Comparison of ENCODE assay signal across 15 cellular contexts in the genomic region with DNA sequence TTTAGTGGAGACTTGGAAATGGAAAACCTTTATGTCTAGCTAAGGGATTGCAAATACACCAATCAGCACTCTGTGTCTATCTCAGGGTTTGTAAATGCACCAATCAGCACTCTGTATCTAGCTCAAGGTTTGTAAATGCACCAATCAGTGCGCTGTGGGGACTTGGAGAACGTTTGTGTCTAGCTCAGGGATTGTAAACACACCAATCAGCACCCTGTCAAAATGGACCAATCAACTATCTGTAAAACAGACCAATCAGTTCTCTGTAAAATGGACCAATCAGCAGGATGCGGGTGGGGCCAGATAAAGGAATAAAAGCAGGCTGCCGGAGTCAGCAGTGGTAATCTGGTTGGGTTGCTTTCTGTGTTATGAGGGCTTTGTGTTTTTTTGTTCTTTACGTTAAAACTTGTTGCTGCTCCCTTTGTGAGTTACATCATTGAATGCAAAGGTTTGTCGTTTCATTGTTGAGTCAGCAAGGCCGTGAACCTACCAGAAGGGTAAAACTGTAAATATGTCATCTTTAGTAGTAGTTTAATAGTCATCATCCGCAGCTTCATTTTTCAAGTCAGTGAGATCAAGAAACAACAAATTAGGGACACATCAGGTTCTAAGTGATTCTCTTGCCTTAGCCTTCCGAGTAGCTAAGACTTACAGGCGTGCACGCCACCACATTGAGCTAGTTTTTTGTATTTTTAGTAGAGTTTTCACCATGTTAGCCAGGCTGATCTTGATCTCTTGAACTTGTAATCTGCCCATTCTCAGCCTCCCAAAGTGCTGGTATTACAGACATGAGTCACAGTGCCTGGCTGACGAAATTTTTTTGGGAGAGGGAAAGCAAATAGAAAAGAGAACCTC. TPM values are rescaled to one million over a fixed set of nuclear protein-coding genes. Genes with fewer than 3 reads are reported as not detected.
DNase-seq lines count a peak whose midpoint lies in the region; ATAC-seq and TF ChIP-seq lines count a peak whose summit lies in the region.
"Had no signal": no experiment of that assay in that cellular context is flagged by ENCODE, and none has a peak within 500 bp of the region (broad histone marks: within the 10 kb centered on the region; RNA-seq: fewer than 3 reads in every experiment).

No MANE protein-coding gene starts in this region.

- TF ChIP-seq CTCF in HEK293 (tag by site-specific recombination; IDR thresholded peaks at IDR 0.05) (no peak), WTC11 (IDR thresholded peaks at IDR 0.05) (no peak), esophagus squamous epithelium (IDR thresholded peaks at IDR 0.05) (no peak), testis (IDR thresholded peaks at IDR 0.05) (no peak), endothelial cell (IDR thresholded peaks at IDR 0.05; ENCODE audit: unreplicated experiment) (no peak)

- H3K36me3 Mint-ChIP-seq in WTC11 (no peaks in the 10 kb centered on the region; the same call in 1 of the 2 replicates), endothelial cell (ENCODE audit: low read depth, unreplicated experiment) (no peaks in the 10 kb centered on the region)
- H3K36me3 Mint-ChIP-seq: CD8-positive, alpha-beta T cell had no signal

- ATAC-seq in WTC11 (no peak), HG03565 (IDR thresholded peaks at IDR 0.05; ENCODE audit: unreplicated experiment) (no peak), GM18505 (IDR thresholded peaks at IDR 0.05; ENCODE audit: unreplicated experiment) (no peak)
- ATAC-seq: CD8-positive, alpha-beta T cell; Panc1 had no signal

- H3K4me1 ChIP-seq in HEK293 (ENCODE audit: control insufficient read depth, insufficient read depth, low read length) (no peaks in the 10 kb centered on the region), esophagus squamous epithelium (peaks cover 0 to 7% (median 0%) of the 10 kb centered on the region in 3 donors), testis (peaks cover 8% of the 10 kb centered on the region)

- intact Hi-C loops in esophagus squamous epithelium (cut with DNase I) (no loop called here), testis (cut with DNase I; ENCODE audit: low total_unique reads) (no loop called here)

- H3K4me1 Mint-ChIP-seq in WTC11: peaks cover 9% of the 10 kb centered on the region
- H3K4me1 Mint-ChIP-seq in endothelial cell (ENCODE audit: unreplicated experiment): peaks cover 6% of the 10 kb centered on the region

- DNase-seq in WTC11 (ENCODE audit: low spot score) (no peak), esophagus squamous epithelium (lab: John Stamatoyannopoulos, UW) (no peak), testis (peak; percentile 87), endothelial cell (ENCODE audit: low spot score) (no peak)
- DNase-seq: CD8-positive, alpha-beta T cell; H9; NCI-H1417; NCI-H2029; NCI-H2171 treated with DMSO at 0.1 percent for 48 hours; NCI-H82; SHP77 had no signal

- H3K27ac ChIP-seq in HEK293 (ENCODE audit: extremely low read depth, low read depth, low read length) (no peak overlapping the region), esophagus squamous epithelium (peak overlapping the region in 3 of 4 donors; percentile 18 to 83 (median 62)), testis (no peak overlapping the region)

- H3K4me3 ChIP-seq in HEK293 (ENCODE audit: low read depth, low read length) (no peak overlapping the region), esophagus squamous epithelium (no peak overlapping the region), testis (peak overlapping the region; percentile 44 to 59)

- POLR2A ChIA-PET in HEK293 (lab: Yijun Ruan, JAX) (no interaction called here), WTC11 (lab: Charles Lee) (no interaction called here)

- no peaks in the 10 kb centered on the region for H3K27me3 ChIP-seq in esophagus squamous epithelium
- no peaks in the 10 kb centered on the region for H3K27me3 ChIP-seq in testis

- H3K36me3 ChIP-seq in HEK293 (ENCODE audit: control insufficient read depth in 2 of 2, insufficient read depth in 1 of 2, low read length in 2 of 2): no peaks in the 10 kb centered on the region
- H3K36me3 ChIP-seq in esophagus squamous epithelium: no peaks in the 10 kb centered on the region
- H3K36me3 ChIP-seq in testis (ENCODE audit: low read depth, missing control alignments): no peaks in the 10 kb centered on the region

- H3K27ac Mint-ChIP-seq in WTC11 (no peak overlapping the region), endothelial cell (ENCODE audit: unreplicated experiment) (no peak overlapping the region)
- H3K27ac Mint-ChIP-seq: CD8-positive, alpha-beta T cell; H9 had no signal

- peaks cover 14% of the 10 kb centered on the region for H3K9me3 Mint-ChIP-seq in WTC11
- peaks cover 5% of the 10 kb centered on the region for H3K9me3 Mint-ChIP-seq in endothelial cell (ENCODE audit: unreplicated experiment)
- H3K9me3 Mint-ChIP-seq: CD8-positive, alpha-beta T cell had no signal

- 62% methylated on average over 12 of the region's 12 CpGs for WGBS in esophagus squamous epithelium, 2 donors
- 66% methylated on average over 12 of the region's 12 CpGs for WGBS in testis, 2 donors

- H3K9me3 ChIP-seq in HEK293 (ENCODE audit: control insufficient read depth, insufficient read depth, low read depth, low read length) (no peaks in the 10 kb centered on the region), esophagus squamous epithelium (no peaks in the 10 kb centered on the region), testis (no peaks in the 10 kb centered on the region)

- CTCF ChIA-PET in HEK293 (lab: Yijun Ruan, JAX) (interaction anchor here (0.6 kb wide), 1 partner anchor 262 kb away, joined by 3 read pairs; no protein-coding TSS in a partner anchor), WTC11 (lab: Charles Lee) (interaction anchor here (1.3 kb wide), 1 partner anchor 26 kb away, joined by 3 read pairs; no protein-coding TSS in a partner anchor)

- no peak overlapping the region for H3K4me3 Mint-ChIP-seq in WTC11
- H3K4me3 Mint-ChIP-seq in endothelial cell (ENCODE audit: unreplicated experiment): no peak overlapping the region
- H3K4me3 Mint-ChIP-seq: CD8-positive, alpha-beta T cell; H9 had no signal

- H3K27me3 Mint-ChIP-seq in WTC11 (ENCODE audit: low read depth) (no peaks in the 10 kb centered on the region), endothelial cell (ENCODE audit: unreplicated experiment) (peaks cover 1% of the 10 kb centered on the region)

- TF ChIP-seq POLR2A in esophagus squamous epithelium (IDR thresholded peaks at IDR 0.05) (no peak), testis (IDR thresholded peaks at IDR 0.05) (peak; percentile 24), GM18505 (IDR thresholded peaks at IDR 0.05; ENCODE audit: borderline replicate concordance, extremely low read depth, insufficient read depth, insufficient read length) (no peak)

TF ChIP-seq in HEK293, 187 proteins besides CTCF, POLR2A, EP300 and RAD21 (continues in another document):
- TF ChIP-seq ZNF514 (tag by site-specific recombination; IDR thresholded peaks at IDR 0.05): no peak

TF ChIP-seq in WTC11, 78 proteins besides CTCF, POLR2A, EP300 and RAD21:
- TF ChIP-seq KAT7 (CRISPR knock-in tag; IDR thresholded peaks at IDR 0.05; ENCODE audit: borderline replicate concordance) (no peak), ZNF532 (CRISPR knock-in tag; IDR thresholded peaks at IDR 0.05; ENCODE audit: borderline replicate concordance) (no peak), NFYB (CRISPR knock-in tag; conservative IDR thresholded peaks at IDR 0.05; ENCODE audit: low read depth) (peak; percentile 66)
- TF ChIP-seq, protein P1, sequence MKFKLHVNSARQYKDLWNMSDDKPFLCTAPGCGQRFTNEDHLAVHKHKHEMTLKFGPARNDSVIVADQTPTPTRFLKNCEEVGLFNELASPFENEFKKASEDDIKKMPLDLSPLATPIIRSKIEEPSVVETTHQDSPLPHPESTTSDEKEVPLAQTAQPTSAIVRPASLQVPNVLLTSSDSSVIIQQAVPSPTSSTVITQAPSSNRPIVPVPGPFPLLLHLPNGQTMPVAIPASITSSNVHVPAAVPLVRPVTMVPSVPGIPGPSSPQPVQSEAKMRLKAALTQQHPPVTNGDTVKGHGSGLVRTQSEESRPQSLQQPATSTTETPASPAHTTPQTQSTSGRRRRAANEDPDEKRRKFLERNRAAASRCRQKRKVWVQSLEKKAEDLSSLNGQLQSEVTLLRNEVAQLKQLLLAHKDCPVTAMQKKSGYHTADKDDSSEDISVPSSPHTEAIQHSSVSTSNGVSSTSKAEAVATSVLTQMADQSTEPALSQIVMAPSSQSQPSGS (CRISPR knock-in tag; IDR thresholded peaks at IDR 0.05; ENCODE audit: borderline replicate concordance, low read depth): no peak

RNA-seq across cellular contexts. Expression of gene NUP153, which starts 22.7 kb away (rescaled TPM):
- total RNA-seq in WTC11 (2021) (58.4 to 67.0 TPM (median 60.2 TPM) in 3 replicates), esophagus squamous epithelium (10 to 100 TPM; 27.7 to 49.4 (median 40.6) TPM), testis (10 to 100 TPM; 63.2 to 64.1 TPM), endothelial cell (ENCODE audit: unreplicated experiment) (39.0 TPM)
- 62.5 TPM for polyA plus RNA-seq in testis (ENCODE audit: insufficient read depth, low read depth, low replicate concordance)

Comparison
In these comparisons a context has a peak if more than half of its experiments do, and no peak if none do; other contexts are left out.
1. H3K27ac ChIP-seq: peak in esophagus squamous epithelium (3 of 4); none in HEK293 (single experiment) and testis (0 of 2).
2. H3K4me3 ChIP-seq: peak in testis (2 of 2); none in HEK293 (single experiment) and esophagus squamous epithelium (0 of 4).